ENCODE assay signal across 9 cellular contexts in genomic region chr1:67646145-67647035, GRCh38. TPM values are rescaled to one million over a fixed set of nuclear protein-coding genes. Genes with fewer than 3 reads are reported as not detected.
DNase-seq lines count a peak whose midpoint lies in the region; ATAC-seq and TF ChIP-seq lines count a peak whose summit lies in the region.
"Had no signal": no experiment of that assay in that cellular context is flagged by ENCODE, and none has a peak within 500 bp of the region (broad histone marks: within the 10 kb centered on the region; RNA-seq: fewer than 3 reads in every experiment).

No MANE protein-coding gene starts in this region.

- no peak for TF ChIP-seq CTCF in astrocyte of the cerebellum (IDR thresholded peaks at IDR 0.05; ENCODE audit: low read depth, low read length, missing control alignments)
- TF ChIP-seq CTCF in mucosa of descending colon (IDR thresholded peaks at IDR 0.05), result no peak

- peak; percentile 10 for ATAC-seq in mucosa of descending colon
- ATAC-seq in GM19395 (IDR thresholded peaks at IDR 0.05; ENCODE audit: unreplicated experiment), result no peak

- H3K36me3 ChIP-seq in mucosa of descending colon (ENCODE audit: low read depth), result no peaks in the 10 kb centered on the region
- H3K36me3 ChIP-seq: neutrophil had no signal

- DNase-seq in Caki2 (ENCODE audit: low read depth) (peak; percentile 76), NCI-H1694 (lab: John Stamatoyannopoulos, UW) (peak; percentile 94), astrocyte of the cerebellum (ENCODE audit: low read depth) (peak; percentile 61), mucosa of descending colon (peak in 2 of 3 donors; percentile 51 to 59), Kasumi-1 (lab: John Stamatoyannopoulos, UW) (no peak), inferior parietal cortex (ENCODE audit: extremely low spot score) (no peak), globus pallidus (ENCODE audit: low spot score) (no peak)

- in situ Hi-C loops in Caki2 (cut with HindIII; ENCODE audit: low pct_unique_long_range_greater_than_20kb, low sequenced_read_pairs) (no loop called here), astrocyte of the cerebellum (cut with HindIII; ENCODE audit: low sequenced_read_pairs) (no loop called here)

- H3K4me3 ChIP-seq in astrocyte of the cerebellum (ENCODE audit: low read depth, low read length) (no peak overlapping the region), mucosa of descending colon (no peak overlapping the region)

- H3K9me3 ChIP-seq in mucosa of descending colon, result no peaks in the 10 kb centered on the region
- H3K9me3 ChIP-seq: neutrophil had no signal

- H3K4me1 ChIP-seq in mucosa of descending colon (ENCODE audit: low read depth), result peaks cover 16% of the 10 kb centered on the region

- intact Hi-C loops in mucosa of descending colon (cut with DNase I, micrococcal nuclease), result no loop called here

RNA-seq across cellular contexts. Expression of gene GADD45A, which starts 38.6 kb away (rescaled TPM):
- 9.5 and 24.1 TPM in 2 replicates for total RNA-seq in Caki2 (2014; rRNA removed; shearing (Covaris generic); ENCODE audit: low replicate concordance)
- 10 to 100 TPM; 19.5 to 40.3 (median 27.1) TPM for total RNA-seq in mucosa of descending colon

Comparison
In these comparisons a context has a peak if more than half of its experiments do, and no peak if none do; other contexts are left out.
1. DNase-seq: peak in Caki2 (single experiment), NCI-H1694 (single experiment), astrocyte of the cerebellum (single experiment) and mucosa of descending colon (2 of 3); none in Kasumi-1 (0 of 2), inferior parietal cortex (single experiment) and globus pallidus (single experiment).